In the genomic region with DNA sequence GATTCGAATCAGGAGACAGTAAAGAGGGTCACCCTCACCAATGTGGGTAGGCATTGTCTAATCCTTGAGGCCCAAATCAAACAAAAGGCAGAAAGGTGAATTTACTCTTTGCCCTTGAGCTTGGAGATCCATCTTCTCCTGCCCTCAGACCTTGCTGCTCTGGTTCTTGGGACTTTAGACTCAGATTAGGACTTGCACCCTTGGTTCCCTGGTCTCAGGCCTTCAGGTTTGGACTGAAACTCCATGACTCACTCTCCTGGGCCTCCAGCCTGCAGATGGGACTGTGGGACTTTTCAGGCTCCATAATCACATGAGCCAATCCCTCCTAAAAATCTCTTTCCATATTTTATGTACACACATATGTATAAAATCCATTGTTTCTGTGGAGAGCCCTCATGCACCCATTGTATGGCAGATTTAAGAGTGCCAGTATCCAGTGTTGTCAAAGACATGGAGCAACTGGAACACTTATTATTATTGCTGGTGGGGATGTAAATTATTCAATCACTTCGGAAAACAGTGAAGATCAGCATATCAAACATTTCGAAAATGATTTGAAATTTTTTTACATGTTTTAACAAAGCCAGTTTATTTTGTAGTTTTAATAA, we compare ENCODE assay signal across 1 cellular context.
TF ChIP-seq lines count a peak whose summit lies in the region.

No MANE protein-coding gene starts in this region.

TF ChIP-seq in A549, 52 proteins besides CTCF, POLR2A, EP300 and RAD21 (continued from another document):
- TF ChIP-seq ESRRA (IDR thresholded peaks at IDR 0.05; ENCODE audit: borderline replicate concordance, low read length) (no peak), ZSCAN20 (CRISPR knock-in tag; IDR thresholded peaks at IDR 0.05) (0 out of 2 replicates have a peak, but pooled peaks have one; percentile 39), CHD2 (IDR thresholded peaks at IDR 0.05; ENCODE audit: low read length, partially characterized antibody) (peak; percentile 17), POLR2AphosphoS2 (conservative IDR thresholded peaks at IDR 0.05; ENCODE audit: low read length) (peak; percentile 96), KDM1A (IDR thresholded peaks at IDR 0.05; ENCODE audit: low read depth) (no peak)
TF ChIP-seq in A549: peak in this region for 9.
